8 cellular contexts compared by ENCODE assay signal in genomic region chr3:8501388-8502131, GRCh38. TPM values are rescaled to one million over a fixed set of nuclear protein-coding genes. Genes with fewer than 3 reads are reported as not detected.
DNase-seq lines count a peak whose midpoint lies in the region; ATAC-seq and TF ChIP-seq lines count a peak whose summit lies in the region.

A gene with protein sequence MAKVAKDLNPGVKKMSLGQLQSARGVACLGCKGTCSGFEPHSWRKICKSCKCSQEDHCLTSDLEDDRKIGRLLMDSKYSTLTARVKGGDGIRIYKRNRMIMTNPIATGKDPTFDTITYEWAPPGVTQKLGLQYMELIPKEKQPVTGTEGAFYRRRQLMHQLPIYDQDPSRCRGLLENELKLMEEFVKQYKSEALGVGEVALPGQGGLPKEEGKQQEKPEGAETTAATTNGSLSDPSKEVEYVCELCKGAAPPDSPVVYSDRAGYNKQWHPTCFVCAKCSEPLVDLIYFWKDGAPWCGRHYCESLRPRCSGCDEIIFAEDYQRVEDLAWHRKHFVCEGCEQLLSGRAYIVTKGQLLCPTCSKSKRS (plus strand): TSS chr3:8501823. CDS start chr3:8501939, 116 bp downstream.

- peak; percentile 92 for ATAC-seq in GM21825 (IDR thresholded peaks at IDR 0.05; ENCODE audit: unreplicated experiment)
- ATAC-seq in SK-N-SH treated with all-trans-retinoic acid at 6 μM for 48 hours: peak; percentile 97
- peak; percentile 98 to 99 for ATAC-seq in activated naive CD4-positive, alpha-beta T cell treated with anti-CD3 and anti-CD28 coated beads, Interleukin-2, amount 50 U/mL, for 72 hours

- H3K36me3 Mint-ChIP-seq in activated naive CD4-positive, alpha-beta T cell treated with anti-CD3 and anti-CD28 coated beads, Interleukin-2, amount 50 U/mL, for 72 hours: peaks cover 0 to 4% of the 10 kb centered on the region in 2 donors

- H3K27ac ChIP-seq in DOHH2 (ENCODE audit: low read depth, low read length): no peak within 1 kb of the TSS

- no peaks in the 10 kb centered on the region for H3F3A ChIP-seq in DOHH2 (ENCODE audit: control insufficient read depth, insufficient read depth)

- no peaks in the 10 kb centered on the region for H4K20me1 ChIP-seq in DOHH2 (ENCODE audit: control insufficient read depth, insufficient read depth, low read depth, low read length)

- H3K79me2 ChIP-seq in DOHH2 (ENCODE audit: control insufficient read depth, low read length): no peaks in the 10 kb centered on the region

- TF ChIP-seq CTCF in DOHH2 (IDR thresholded peaks at IDR 0.05; ENCODE audit: low read depth, low read length, poor library complexity, severe bottlenecking): no peak
- no peak for TF ChIP-seq CTCF in subcutaneous adipose tissue (IDR thresholded peaks at IDR 0.05; ENCODE audit: low read depth)

- H3K36me3 ChIP-seq in DOHH2 (ENCODE audit: control insufficient read depth, low read length): no peaks in the 10 kb centered on the region

- H3K4me3 ChIP-seq in DOHH2 (ENCODE audit: low read length): peak within 1 kb of the TSS; percentile 71

- peak within 1 kb of the TSS; percentile 75 for H3K4me2 ChIP-seq in DOHH2 (ENCODE audit: low read length)

- no peaks in the 10 kb centered on the region for H3K9me3 ChIP-seq in DOHH2 (ENCODE audit: control insufficient read depth, insufficient read depth, low read length)

- H3K27me3 ChIP-seq in DOHH2 (ENCODE audit: control insufficient read depth, low read length): peaks cover 12% of the 10 kb centered on the region

- no peaks in the 10 kb centered on the region for H3K9me2 ChIP-seq in DOHH2 (replicated peaks; ENCODE audit: control insufficient read depth, low read length)

- peaks cover 43% of the 10 kb centered on the region for H3K4me1 ChIP-seq in DOHH2 (ENCODE audit: control insufficient read depth, low read length)

- H3K9me3 Mint-ChIP-seq in activated naive CD4-positive, alpha-beta T cell treated with anti-CD3 and anti-CD28 coated beads, Interleukin-2, amount 50 U/mL, for 72 hours: no peaks in the 10 kb centered on the region

- peak within 1 kb of the TSS; percentile 44 to 69 for H3K27ac Mint-ChIP-seq in activated naive CD4-positive, alpha-beta T cell treated with anti-CD3 and anti-CD28 coated beads, Interleukin-2, amount 50 U/mL, for 72 hours

- DNase-seq in Kasumi-1 (lab: John Stamatoyannopoulos, UW) (peak; percentile 83 to 87), germinal center (ENCODE audit: low spot score) (peak; percentile 93), non-pigmented ciliary epithelial cell (ENCODE audit: low read depth) (peak; percentile 88)
- peak; percentile 75 to 82 for DNase-seq in activated naive CD4-positive, alpha-beta T cell treated with anti-CD3 and anti-CD28 coated beads, Interleukin-2, amount 50 U/mL, for 72 hours (ENCODE audit: low spot score in 2 of 2)

TF ChIP-seq in SK-N-SH treated with all-trans-retinoic acid at 6 μM for 48 hours, 23 proteins besides CTCF, POLR2A, EP300 and RAD21:
- 0 out of 2 replicates have a peak, but pooled peaks have one; percentile 39 for TF ChIP-seq ZFP3 (CRISPR knock-in tag; IDR thresholded peaks at IDR 0.05)
- TF ChIP-seq ZNF565 (CRISPR knock-in tag; conservative IDR thresholded peaks at IDR 0.05; ENCODE audit: low read depth): 0 out of 2 replicates have a peak, but pooled peaks have one; percentile 29
- TF ChIP-seq, protein P1, sequence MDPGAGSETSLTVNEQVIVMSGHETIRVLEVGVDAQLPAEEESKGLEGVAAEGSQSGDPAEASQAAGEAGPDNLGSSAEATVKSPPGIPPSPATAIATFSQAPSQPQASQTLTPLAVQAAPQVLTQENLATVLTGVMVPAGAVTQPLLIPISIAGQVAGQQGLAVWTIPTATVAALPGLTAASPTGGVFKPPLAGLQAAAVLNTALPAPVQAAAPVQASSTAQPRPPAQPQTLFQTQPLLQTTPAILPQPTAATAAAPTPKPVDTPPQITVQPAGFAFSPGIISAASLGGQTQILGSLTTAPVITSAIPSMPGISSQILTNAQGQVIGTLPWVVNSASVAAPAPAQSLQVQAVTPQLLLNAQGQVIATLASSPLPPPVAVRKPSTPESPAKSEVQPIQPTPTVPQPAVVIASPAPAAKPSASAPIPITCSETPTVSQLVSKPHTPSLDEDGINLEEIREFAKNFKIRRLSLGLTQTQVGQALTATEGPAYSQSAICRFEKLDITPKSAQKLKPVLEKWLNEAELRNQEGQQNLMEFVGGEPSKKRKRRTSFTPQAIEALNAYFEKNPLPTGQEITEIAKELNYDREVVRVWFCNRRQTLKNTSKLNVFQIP (CRISPR knock-in tag; IDR thresholded peaks at IDR 0.05; ENCODE audit: borderline replicate concordance, low read depth): no peak
- TF ChIP-seq SNAI2 (CRISPR knock-in tag; IDR thresholded peaks at IDR 0.05): 0 out of 2 replicates have a peak, but pooled peaks have one; percentile 59
- no peak; the same call in 1 of the 2 replicates for TF ChIP-seq TCF4 (CRISPR knock-in tag; IDR thresholded peaks at IDR 0.05; ENCODE audit: borderline replicate concordance)
- 0 out of 2 replicates have a peak, but pooled peaks have one; percentile 25 for TF ChIP-seq PATZ1 (CRISPR knock-in tag; IDR thresholded peaks at IDR 0.05; ENCODE audit: borderline replicate concordance)
- TF ChIP-seq CSDC2 (CRISPR knock-in tag; IDR thresholded peaks at IDR 0.05): 0 out of 2 replicates have a peak, but pooled peaks have one; percentile 73
TF ChIP-seq in SK-N-SH treated with all-trans-retinoic acid at 6 μM for 48 hours: peak in this region for 5.

RNA-seq across cellular contexts. Expression of the gene that starts here (rescaled TPM):
- total RNA-seq in activated naive CD4-positive, alpha-beta T cell treated with anti-CD3 and anti-CD28 coated beads, Interleukin-2, amount 50 U/mL, for 72 hours: 1 to 10 TPM; 1.3 to 2.5 TPM
- 100 to 1,000 TPM; 211 to 464 (median 276) TPM for total RNA-seq in subcutaneous adipose tissue

Comparison
In these comparisons a context has a peak if more than half of its experiments do, and no peak if none do; other contexts are left out.
1. RNA of the gene that starts here (total RNA-seq): 211 to 464 TPM in subcutaneous adipose tissue; 1.3 to 2.5 TPM in activated naive CD4-positive, alpha-beta T cell treated with anti-CD3 and anti-CD28 coated beads, Interleukin-2, amount 50 U/mL, for 72 hours; every median in the first group is over 10 times any median in the second.
2. Peak in every context shown above with its lines, with median percentiles within 50 percentile points of each other: ATAC-seq and DNase-seq.